In genomic region chr13:38303816-38304215, GRCh38 we compare ENCODE assay signal across 19 cellular contexts.
"Had no signal": no experiment of that assay in that cellular context is flagged by ENCODE, and none has a peak within 500 bp of the region (broad histone marks: within the 10 kb centered on the region; RNA-seq: fewer than 3 reads in every experiment).

No MANE protein-coding gene starts in this region.

- DNase-seq: dermis blood vessel endothelial cell; dorsolateral prefrontal cortex; effector CD4-positive, alpha-beta T cell; effector memory CD4-positive, alpha-beta T cell; foreskin fibroblast; foreskin melanocyte; gastrocnemius medialis; glutamatergic neuron; head of caudate nucleus; heart right ventricle; immature natural killer cell; left cardiac atrium; left lung; left ventricle myocardium superior; lower lobe of right lung; mesenchymal stem cell; naive thymus-derived CD4-positive, alpha-beta T cell had no signal

- H3K27me3 ChIP-seq: dorsolateral prefrontal cortex, esophagus muscularis mucosa, gastrocnemius medialis, heart right ventricle, left lung had no signal

- H3K36me3 ChIP-seq: esophagus muscularis mucosa, gastrocnemius medialis, heart right ventricle, left lung, lower lobe of right lung had no signal

- H3K27ac ChIP-seq: coronary artery, esophagus muscularis mucosa, gastrocnemius medialis, heart right ventricle, left lung, lower lobe of right lung had no signal

- H3K4me3 ChIP-seq: coronary artery, dorsolateral prefrontal cortex, esophagus muscularis mucosa, gastrocnemius medialis, heart right ventricle, left lung, lower lobe of right lung had no signal

- H3K9me3 ChIP-seq: esophagus muscularis mucosa, gastrocnemius medialis, heart right ventricle, left lung, lower lobe of right lung had no signal

- H3K4me1 ChIP-seq: esophagus muscularis mucosa, gastrocnemius medialis, heart right ventricle, left lung, lower lobe of right lung had no signal
